ENCODE assay signal across 8 cellular contexts in genomic region chr19:49637865-49638350, GRCh38. TPM values are rescaled to one million over a fixed set of nuclear protein-coding genes. Genes with fewer than 3 reads are reported as not detected.
A peak's percentile ranks its signal among the peaks of the same experiment; 100 is the strongest.
DNase-seq lines count a peak whose midpoint lies in the region; ATAC-seq, FAIRE-seq and TF ChIP-seq lines count a peak whose summit lies in the region.

No MANE protein-coding gene starts in this region.

- H3K9me3 ChIP-seq in SJSA1 (replicated peaks) (no peaks in the 10 kb centered on the region), mucosa of rectum (ENCODE audit: control insufficient read depth in 2 of 2, low read length in 2 of 2) (no peaks in the 10 kb centered on the region), OCI-LY7 (ENCODE audit: low read length) (no peaks in the 10 kb centered on the region)

- no peak overlapping the region for H3K4me2 ChIP-seq in OCI-LY7 (ENCODE audit: low read length)

- FAIRE-seq in frontal cortex (lab: Jason Lieb, UNC) = no peak

- peak; percentile 57 for DNase-seq in DMS53 (lab: John Stamatoyannopoulos, UW)
- DNase-seq in DMS53 treated with DMSO at 0.1 percent for 48 hours (lab: John Stamatoyannopoulos, UW; ENCODE audit: unreplicated experiment) = no peak
- DNase-seq in SJSA1 (ENCODE audit: low read depth in 1 of 2, low spot score in 2 of 2) = peak; percentile 62 to 88
- peak; percentile 87 for DNase-seq in epithelial cell of esophagus (ENCODE audit: low read depth)
- no peak for DNase-seq in OCI-LY7 (ENCODE audit: low spot score)
- DNase-seq in frontal cortex (ENCODE audit: low spot score in 2 of 2) = no peak

- H3K27ac ChIP-seq in SJSA1 (peak overlapping the region; percentile 47), mucosa of rectum (ENCODE audit: low read depth in 2 of 2, low read length in 2 of 2) (peak overlapping the region; percentile 81 to 86), OCI-LY7 (ENCODE audit: low read depth, low read length, poor library complexity, severe bottlenecking) (no peak overlapping the region)

- peak overlapping the region; percentile 21 for H3K4me3 ChIP-seq in SJSA1
- H3K4me3 ChIP-seq in epithelial cell of esophagus (ENCODE audit: low read length) = peak overlapping the region; percentile 41
- H3K4me3 ChIP-seq in mucosa of rectum (ENCODE audit: low read length in 2 of 2) = peak overlapping the region; percentile 51 to 84
- H3K4me3 ChIP-seq in OCI-LY7 (ENCODE audit: low read depth, low read length, poor library complexity, severe bottlenecking) = no peak overlapping the region

- TF ChIP-seq CTCF in epithelial cell of esophagus (IDR thresholded peaks at IDR 0.05; ENCODE audit: insufficient read depth, low read depth, low read length, missing control alignments) (no peak), OCI-LY7 (conservative IDR thresholded peaks at IDR 0.05; ENCODE audit: low read length) (no peak)

- no TSS peak for BruUV-seq in OCI-LY7 (replicated peaks; lab: Mats Ljungman, UMichigan)

- CTCF ChIA-PET in OCI-LY7 (lab: Charles Lee; ENCODE audit: unreplicated experiment) = no interaction called here

- POLR2A ChIA-PET in OCI-LY7 (lab: Charles Lee) = no interaction called here

- H2AFZ ChIP-seq in OCI-LY7 (ENCODE audit: low read length) = no peak overlapping the region

- peak overlapping the region; percentile 75 to 94 for H3K9ac ChIP-seq in mucosa of rectum (ENCODE audit: low read depth in 1 of 2, low read length in 2 of 2)

- H3K79me2 ChIP-seq in OCI-LY7 (ENCODE audit: insufficient read depth, low read depth, low read length) = peaks cover 12% of the 10 kb centered on the region

- H4K20me1 ChIP-seq in OCI-LY7 (ENCODE audit: insufficient read depth, low read length) = no peaks in the 10 kb centered on the region; the same call in 1 of the 2 replicates

- no peak for ATAC-seq in HG03521 (IDR thresholded peaks at IDR 0.05; ENCODE audit: unreplicated experiment)

- no peaks in the 10 kb centered on the region for H3K9me2 ChIP-seq in OCI-LY7 (ENCODE audit: insufficient read depth, low read length)

- H3K36me3 ChIP-seq in SJSA1 (peaks cover 16% of the 10 kb centered on the region), mucosa of rectum (ENCODE audit: control insufficient read depth in 2 of 2, insufficient read depth in 2 of 2, low read length in 2 of 2) (peaks cover 0 to 6% of the 10 kb centered on the region in 2 donors), OCI-LY7 (ENCODE audit: insufficient read depth, low read length) (no peaks in the 10 kb centered on the region)

- H3K4me1 ChIP-seq in SJSA1 (replicated peaks) (peaks cover 22% of the 10 kb centered on the region), mucosa of rectum (ENCODE audit: control insufficient read depth in 2 of 2, insufficient read depth in 2 of 2, low read length in 2 of 2) (peaks cover 24 to 31% of the 10 kb centered on the region in 2 donors), OCI-LY7 (ENCODE audit: insufficient read depth, low read length, poor library complexity, severe bottlenecking) (peaks cover 11% of the 10 kb centered on the region)

- H3K27me3 ChIP-seq in SJSA1 (replicated peaks) = no peaks in the 10 kb centered on the region
- no peaks in the 10 kb centered on the region for H3K27me3 ChIP-seq in mucosa of rectum (ENCODE audit: control insufficient read depth in 2 of 2, insufficient read depth in 2 of 2, low read length in 2 of 2)

- intact Hi-C loops in OCI-LY7 (cut with micrococcal nuclease; ENCODE audit: unreplicated experiment) = no loop called here

RNA-seq across cellular contexts. Expression of gene RRAS, which starts 2.0 kb away (rescaled TPM):
- total RNA-seq in SJSA1 (2014; rRNA removed; shearing (Covaris generic)) = 8.1 and 30.6 TPM in 2 replicates
- total RNA-seq in OCI-LY7 (2014; rRNA removed; shearing (Covaris generic)) = 3.4 and 4.7 TPM in 2 replicates
- total RNA-seq in OCI-LY7 (2022) (5.4 and 5.5 TPM in 2 replicates), frontal cortex (0.82 TPM)

RNA-seq across cellular contexts. Expression of gene SCAF1, which starts 4.1 kb away (rescaled TPM):
- 23.2 and 27.3 TPM in 2 replicates for total RNA-seq in SJSA1 (2014; rRNA removed; shearing (Covaris generic))
- total RNA-seq in OCI-LY7 (2014; rRNA removed; shearing (Covaris generic)) = 12.4 and 15.0 TPM in 2 replicates
- total RNA-seq in OCI-LY7 (2022) (43.4 and 44.0 TPM in 2 replicates), frontal cortex (9.4 TPM)

RNA-seq across cellular contexts. Expression of gene IRF3, which starts 27.7 kb away (rescaled TPM):
- 56.9 and 61.4 TPM in 2 replicates for total RNA-seq in SJSA1 (2014; rRNA removed; shearing (Covaris generic))
- total RNA-seq in OCI-LY7 (2014; rRNA removed; shearing (Covaris generic)) = 116 and 117 TPM in 2 replicates
- total RNA-seq in OCI-LY7 (2022) (96.6 and 98.5 TPM in 2 replicates), frontal cortex (10.2 TPM)

RNA-seq across cellular contexts. Expression of gene BCL2L12, which starts 27.8 kb away (rescaled TPM):
- 9.5 and 16.2 TPM in 2 replicates for total RNA-seq in SJSA1 (2014; rRNA removed; shearing (Covaris generic))
- total RNA-seq in OCI-LY7 (2014; rRNA removed; shearing (Covaris generic)) = 38.9 and 41.3 TPM in 2 replicates
- total RNA-seq in OCI-LY7 (2022) = 65.4 and 75.5 TPM in 2 replicates
- total RNA-seq in frontal cortex = 1.2 TPM

RNA-seq across cellular contexts. Expression of gene PRMT1, which starts 39.2 kb away (rescaled TPM):
- total RNA-seq in SJSA1 (2014; rRNA removed; shearing (Covaris generic)) = 208 and 421 TPM in 2 replicates
- total RNA-seq in OCI-LY7 (2014; rRNA removed; shearing (Covaris generic)) = 403 and 412 TPM in 2 replicates
- 266 and 285 TPM in 2 replicates for total RNA-seq in OCI-LY7 (2022)
- total RNA-seq in frontal cortex = 248 TPM

Comparison
In these comparisons a context has a peak if more than half of its experiments do, and no peak if none do; other contexts are left out.
1. DNase-seq: peak in DMS53 (single experiment), SJSA1 (2 of 2) and epithelial cell of esophagus (single experiment); none in DMS53 treated with DMSO at 0.1 percent for 48 hours (single experiment), OCI-LY7 (single experiment) and frontal cortex (0 of 2).